19 cellular contexts compared by ENCODE assay signal in genomic region chr5:86688414-86688813, GRCh38.
"Had no signal": no experiment of that assay in that cellular context is flagged by ENCODE, and none has a peak within 500 bp of the region (broad histone marks: within the 10 kb centered on the region; RNA-seq: fewer than 3 reads in every experiment).

No MANE protein-coding gene starts in this region.

- ATAC-seq: activated CD4-positive, CD25-positive, alpha-beta regulatory T cell treated with anti-CD3 and anti-CD28 coated beads, Interleukin-2, amount 50 U/mL, for 24 hours; activated CD8-positive, alpha-beta T cell treated with anti-CD3 and anti-CD28 coated beads, Interleukin-2, amount 10 ng/mL, durations not matched to agents 7 days and 5 days; PC-3 had no signal

- H3K4me3 ChIP-seq: adrenal gland had no signal

- H3K4me1 ChIP-seq: adrenal gland had no signal

- H3K9me3 ChIP-seq: adrenal gland had no signal

- DNase-seq: activated CD4-positive, alpha-beta T cell treated with anti-CD3 and anti-CD28 coated beads for 4 hours; activated CD8-positive, alpha-beta memory T cell treated with anti-CD3 and anti-CD28 coated beads, Interleukin-2, amount 50 U/mL, for 48 hours; activated CD8-positive, alpha-beta T cell treated with anti-CD3 and anti-CD28 coated beads, Interleukin-2, amount 10 ng/mL, durations not matched to agents 7 days and 5 days; activated naive CD4-positive, alpha-beta T cell treated with anti-CD3 and anti-CD28 coated beads, Interleukin-2, amount 50 U/mL, for 16 hours; activated naive CD8-positive, alpha-beta T cell treated with anti-CD3 and anti-CD28 coated beads, Interleukin-2, amount 10 ng/mL, durations not matched to agents 7 days and 5 days; activated T-cell treated with anti-CD3 and anti-CD28 coated beads, Interleukin-2, amount 50 U/mL, for 1 hour; adrenal gland; anterior cingulate cortex; Karpas-422; MM.1S; NCI-H1105; NCI-H1436 treated with DMSO at 0.1 percent for 48 hours; NCI-H187; NCI-H2081 treated with DMSO at 0.1 percent for 48 hours; NCI-H446; NCI-H524; PC-3; SHP77 treated with DMSO at 0.1 percent for 48 hours had no signal

- H3K27me3 ChIP-seq: adrenal gland had no signal

- H3K27ac ChIP-seq: adrenal gland had no signal

- H3K36me3 ChIP-seq: adrenal gland had no signal
